25 cellular contexts compared by ENCODE assay signal in the genomic region with DNA sequence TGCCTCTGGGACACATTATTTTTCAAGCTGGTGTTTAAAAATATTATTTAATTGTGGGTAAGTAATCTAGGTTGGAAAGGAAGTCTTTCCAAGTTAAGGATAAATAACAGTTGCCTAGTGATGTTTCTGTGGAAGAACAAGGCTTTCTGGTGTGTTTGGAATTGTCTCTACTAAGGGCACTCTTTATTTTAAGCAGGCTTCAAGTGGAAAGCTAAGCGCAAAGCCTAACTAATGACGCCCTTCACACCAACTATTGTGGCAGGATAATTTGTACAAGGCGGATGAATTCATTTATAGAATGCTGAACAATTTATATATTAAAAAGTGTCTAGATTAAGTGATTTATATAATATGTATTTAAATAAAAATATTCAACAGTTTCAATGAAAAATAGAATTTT.
"Had no signal": no experiment of that assay in that cellular context is flagged by ENCODE, and none has a peak within 500 bp of the region (broad histone marks: within the 10 kb centered on the region; RNA-seq: fewer than 3 reads in every experiment).

No MANE protein-coding gene starts in this region.

- H3K27ac ChIP-seq: neutrophil, prostate gland, right lobe of liver, sigmoid colon, thoracic aorta, thyroid gland, tibial nerve, upper lobe of left lung, vagina had no signal

- H3K27me3 ChIP-seq: neutrophil, pancreas, right atrium auricular region, right lobe of liver, sigmoid colon, stomach, thyroid gland, tibial nerve, upper lobe of left lung, vagina had no signal

- DNase-seq: nephron progenitor cell; nucleus accumbens; pancreas; retina; right lobe of liver; sigmoid colon; small intestine; stimulated activated CD4-positive, alpha-beta T cell treated with anti-CD3 and anti-CD28 coated beads, Interleukin-15, amount 100 ng/mL, for 24 hours; stimulated activated CD4-positive, alpha-beta T cell treated with anti-CD3 and anti-CD28 coated beads, Interleukin-2, amount 100 ng/mL, for 24 hours; stimulated activated CD4-positive, alpha-beta T cell treated with anti-CD3 and anti-CD28 coated beads, Interleukin-2, amount 100 ng/mL, for 48 hours; stimulated activated CD4-positive, alpha-beta T cell treated with anti-CD3 and anti-CD28 coated beads, Interleukin-4, amount 100 ng/mL, for 24 hours; stimulated activated naive B cell treated with anti-CD40 and anti-IgM and Interleukin-4, amounts not matched to agents 10 μg/mL and 1 μg/mL and 100 μg/mL, for 72 hours; stimulated activated naive CD4-positive, alpha-beta T cell treated with Interleukin-2 at 50 U/mL for 16 hours; stomach; thyroid gland; trophoblast cell; upper lobe of left lung had no signal

- ATAC-seq: natural killer cell treated with Interleukin-12 subunit alpha and Interleukin-12 subunit beta and Interleukin-15 and Interleukin-18, amount 100 ng/mL, for 72 hours; stimulated activated effector memory CD8-positive, alpha-beta T cell treated with anti-CD3 and anti-CD28 coated beads, Interleukin-12 subunit alpha, Interleukin-12 subunit beta, amount 100 ng/mL, for 72 hours; stimulated activated naive B cell treated with anti-CD40 and anti-IgM and Interleukin-4, amounts not matched to agents 10 μg/mL and 1 μg/mL and 100 μg/mL, for 72 hours had no signal

- H3K4me1 ChIP-seq: prostate gland, right lobe of liver, sigmoid colon, thyroid gland, tibial nerve, upper lobe of left lung, vagina had no signal

- H3K9me3 ChIP-seq: neutrophil, pancreas, prostate gland, right atrium auricular region, right lobe of liver, stomach, thoracic aorta, thyroid gland, upper lobe of left lung, vagina had no signal

- H3K36me3 ChIP-seq: neutrophil, pancreas, prostate gland, right atrium auricular region, right lobe of liver, sigmoid colon, stomach, thoracic aorta, thyroid gland, tibial nerve, upper lobe of left lung, vagina had no signal

- H3K4me3 ChIP-seq: pancreas, prostate gland, right atrium auricular region, right lobe of liver, sigmoid colon, stomach, thoracic aorta, thyroid gland, tibial nerve, upper lobe of left lung, vagina had no signal
